Comparison of ENCODE assay signal across 12 cellular contexts in genomic region chr1:99648107-99648506, GRCh38. TPM values are rescaled to one million over a fixed set of nuclear protein-coding genes. Genes with fewer than 3 reads are reported as not detected.
DNase-seq lines count a peak whose midpoint lies in the region; ATAC-seq, FAIRE-seq and TF ChIP-seq lines count a peak whose summit lies in the region.
"Had no signal": no experiment of that assay in that cellular context is flagged by ENCODE, and none has a peak within 500 bp of the region (broad histone marks: within the 10 kb centered on the region; RNA-seq: fewer than 3 reads in every experiment).

No MANE protein-coding gene starts in this region.

- POLR2A ChIA-PET in Panc1 (lab: Charles Lee), result interaction anchor here (0.6 kb wide), 1 partner anchor 389 kb away, joined by 5 read pairs; no protein-coding TSS in a partner anchor

- in situ Hi-C loops in Panc1 (cut with HindIII; ENCODE audit: low pct_unique_long_range_greater_than_20kb, low sequenced_read_pairs), result no loop called here

- DNase-seq in D721Med (ENCODE audit: insufficient read length, low spot score) (no peak), Panc1 (ENCODE audit: low read depth, low spot score) (no peak), fibroblast of pulmonary artery (ENCODE audit: low read depth) (peak; percentile 63), osteoblast (ENCODE audit: insufficient read length, low spot score, missing footprints) (no peak), SKM-1 treated with dmso at 0.1 percent for 144 hours (lab: John Stamatoyannopoulos, UW; ENCODE audit: unreplicated experiment) (no peak), NCI-H2227 (lab: John Stamatoyannopoulos, UW; ENCODE audit: unreplicated experiment) (no peak), foreskin fibroblast (no peak)
- DNase-seq: COR-L47, IMR-90 had no signal

- no TSS peak for BruUV-seq in Panc1 (replicated peaks; lab: Mats Ljungman, UMichigan)

- TF ChIP-seq CTCF in D721Med (IDR thresholded peaks at IDR 0.05; ENCODE audit: insufficient read depth, missing control alignments) (peak; percentile 51), Panc1 (IDR thresholded peaks at IDR 0.05) (peak; percentile 30; the same call in 1 of the 2 replicates), fibroblast of pulmonary artery (IDR thresholded peaks at IDR 0.05; ENCODE audit: low read length, missing control alignments) (peak; percentile 26), osteoblast (IDR thresholded peaks at IDR 0.05; ENCODE audit: extremely low read depth, low read depth, low read length) (peak; percentile 33), foreskin fibroblast (IDR thresholded peaks at IDR 0.05; ENCODE audit: low read depth, low read length) (no peak)

- CTCF ChIA-PET in Panc1 (lab: Charles Lee), result no interaction called here

- H2AFZ ChIP-seq in osteoblast (ENCODE audit: low read length), result no peak overlapping the region

- intact Hi-C loops in Panc1 (cut with micrococcal nuclease; ENCODE audit: unreplicated experiment), result no loop called here

- H3K4me1 ChIP-seq in Panc1 (ENCODE audit: control insufficient read depth, insufficient read depth, low read length) (no peaks in the 10 kb centered on the region), osteoblast (ENCODE audit: insufficient read depth, low read length) (peaks cover 34% of the 10 kb centered on the region)

- no peaks in the 10 kb centered on the region for H3K27me3 ChIP-seq in Panc1 (ENCODE audit: control insufficient read depth, insufficient read depth, low read length)
- H3K27me3 ChIP-seq in osteoblast (ENCODE audit: insufficient read depth, low read length), result no peaks in the 10 kb centered on the region

- H3K27ac ChIP-seq in Panc1 (ENCODE audit: low read length) (no peak overlapping the region), osteoblast (ENCODE audit: low read depth, low read length) (no peak overlapping the region)
- H3K27ac ChIP-seq: neutrophil had no signal

- no peak overlapping the region for H3K4me3 ChIP-seq in Panc1 (ENCODE audit: low read depth in 2 of 2, low read length in 2 of 2)
- H3K4me3 ChIP-seq in fibroblast of pulmonary artery (replicated peaks; ENCODE audit: low read depth, low read length), result peak overlapping the region; percentile 57
- no peak overlapping the region for H3K4me3 ChIP-seq in osteoblast (ENCODE audit: insufficient read depth, low read length)
- H3K4me3 ChIP-seq in foreskin fibroblast (ENCODE audit: low read depth in 1 of 2, low read length in 2 of 2), result no peak overlapping the region

- H3K79me2 ChIP-seq in osteoblast (ENCODE audit: insufficient read depth, low read length), result no peaks in the 10 kb centered on the region

- H3K9me3 ChIP-seq in Panc1 (ENCODE audit: control insufficient read depth, insufficient read depth, low read depth, low read length) (no peaks in the 10 kb centered on the region), osteoblast (ENCODE audit: low read depth, low read length) (no peaks in the 10 kb centered on the region)
- H3K9me3 ChIP-seq: neutrophil had no signal

- H4K20me1 ChIP-seq in osteoblast (ENCODE audit: insufficient read depth, low read length), result no peaks in the 10 kb centered on the region

- FAIRE-seq in D721Med (lab: Jason Lieb, UNC), result peak; percentile 69
- FAIRE-seq: colon had no signal

- no peak overlapping the region for H3K4me2 ChIP-seq in osteoblast (ENCODE audit: insufficient read depth, low read length)

- no peak for ATAC-seq in Panc1
- ATAC-seq in HG02840 (IDR thresholded peaks at IDR 0.05; ENCODE audit: low FRiP score, unreplicated experiment), result no peak

- no peaks in the 10 kb centered on the region for H3K36me3 ChIP-seq in Panc1 (ENCODE audit: control insufficient read depth, insufficient read depth, low read length)
- H3K36me3 ChIP-seq in osteoblast (ENCODE audit: insufficient read depth, low read length), result no peaks in the 10 kb centered on the region
- H3K36me3 ChIP-seq: neutrophil had no signal

RNA-seq across cellular contexts. Expression of gene PALMD, which starts 2.2 kb away (rescaled TPM):
- total RNA-seq in Panc1 (2021; ENCODE audit: unreplicated experiment) (0.05 TPM), osteoblast (2.5 and 5.6 TPM in 2 replicates)
- not detected for polyA plus RNA-seq in Panc1 (2012; ENCODE audit: insufficient read length)
